Comparison of ENCODE assay signal across 8 cellular contexts in the genomic region with DNA sequence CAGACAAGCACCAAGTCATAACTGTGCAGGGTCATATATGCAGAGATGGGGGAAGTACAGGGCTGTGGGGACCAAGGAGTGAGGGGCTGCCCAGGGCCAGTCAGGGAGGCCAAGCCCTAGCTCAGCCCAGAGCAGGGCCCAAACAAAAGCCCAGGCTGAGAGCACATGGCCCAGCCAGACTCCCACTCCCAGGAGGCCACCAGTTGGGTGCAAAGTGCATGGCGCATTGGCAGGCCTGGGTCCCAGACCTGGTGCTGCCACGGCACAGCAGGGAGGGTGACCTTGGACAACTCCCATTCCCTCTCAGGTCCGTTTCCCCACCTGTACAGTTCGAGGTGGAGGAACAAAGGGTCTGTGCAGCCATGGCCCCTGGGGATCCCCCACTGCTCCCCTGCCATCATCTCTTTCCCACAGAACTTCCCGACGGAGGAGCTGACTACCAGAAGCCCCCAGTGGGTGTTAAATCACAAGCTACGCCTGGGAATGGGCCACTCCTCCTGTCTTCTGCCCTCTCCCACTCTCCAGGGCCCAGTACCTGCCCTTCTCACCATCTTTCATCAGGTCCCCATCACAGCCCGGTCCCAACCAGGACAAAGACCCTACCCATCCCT. TPM values are rescaled to one million over a fixed set of nuclear protein-coding genes. Genes with fewer than 3 reads are reported as not detected.
DNase-seq lines count a peak whose midpoint lies in the region; ATAC-seq and TF ChIP-seq lines count a peak whose summit lies in the region.

No MANE protein-coding gene starts in this region.

- no peaks in the 10 kb centered on the region; the same call in 1 of the 2 replicates for H3K36me3 ChIP-seq in RWPE2 (ENCODE audit: low read depth)

- POLR2A ChIA-PET in activated CD4-positive, alpha-beta T cell treated with anti-CD3 and anti-CD28 coated beads, Interleukin-2, amount 10 ng/mL, durations not matched to agents 7 days and 5 days (lab: Charles Lee), result no interaction called here

- H3K27me3 Mint-ChIP-seq in activated CD4-positive, alpha-beta T cell treated with anti-CD3 and anti-CD28 coated beads, Interleukin-2, amount 10 ng/mL, durations not matched to agents 7 days and 5 days, result peaks cover 2% of the 10 kb centered on the region
- H3K27me3 Mint-ChIP-seq in endothelial cell (ENCODE audit: unreplicated experiment), result peaks cover 5% of the 10 kb centered on the region
- no peaks in the 10 kb centered on the region for H3K27me3 Mint-ChIP-seq in nephron (ENCODE audit: low read depth)

- no peaks in the 10 kb centered on the region for H3K9me3 ChIP-seq in RWPE2 (ENCODE audit: severe bottlenecking)

- TF ChIP-seq CTCF in RWPE2 (IDR thresholded peaks at IDR 0.05; ENCODE audit: poor library complexity, severe bottlenecking) (no peak), endothelial cell (IDR thresholded peaks at IDR 0.05; ENCODE audit: unreplicated experiment) (no peak), nephron (IDR thresholded peaks at IDR 0.05; ENCODE audit: unreplicated experiment in 3 of 3) (no peak)

- H3K4me1 ChIP-seq in RWPE2 (ENCODE audit: insufficient read depth, poor library complexity, severe bottlenecking), result no peaks in the 10 kb centered on the region

- peak overlapping the region; percentile 95 for H3K27ac Mint-ChIP-seq in activated CD4-positive, alpha-beta T cell treated with anti-CD3 and anti-CD28 coated beads, Interleukin-2, amount 10 ng/mL, durations not matched to agents 7 days and 5 days
- H3K27ac Mint-ChIP-seq in endothelial cell (ENCODE audit: unreplicated experiment) (peak overlapping the region; percentile 89), nephron (peak overlapping the region; percentile 89 to 98 (median 96))

- no peaks in the 10 kb centered on the region for H3K36me3 Mint-ChIP-seq in activated CD4-positive, alpha-beta T cell treated with anti-CD3 and anti-CD28 coated beads, Interleukin-2, amount 10 ng/mL, durations not matched to agents 7 days and 5 days (ENCODE audit: low read depth)
- H3K36me3 Mint-ChIP-seq in endothelial cell (ENCODE audit: low read depth, unreplicated experiment), result peaks cover 3% of the 10 kb centered on the region
- H3K36me3 Mint-ChIP-seq in nephron (ENCODE audit: low read depth), result peaks cover 11% of the 10 kb centered on the region

- H3K4me3 Mint-ChIP-seq in activated CD4-positive, alpha-beta T cell treated with anti-CD3 and anti-CD28 coated beads, Interleukin-2, amount 10 ng/mL, durations not matched to agents 7 days and 5 days, result peak overlapping the region; percentile 94
- H3K4me3 Mint-ChIP-seq in endothelial cell (ENCODE audit: unreplicated experiment) (peak overlapping the region; percentile 98), nephron (peak overlapping the region; percentile 93 to 97 (median 96))

- no peaks in the 10 kb centered on the region for H3K27me3 ChIP-seq in RWPE2 (ENCODE audit: insufficient read depth, poor library complexity, severe bottlenecking)

- ATAC-seq in RWPE2 (ENCODE audit: low read depth) (peak; percentile 44), GM21528 (IDR thresholded peaks at IDR 0.05; ENCODE audit: low FRiP score, unreplicated experiment) (no peak)

- H3K4me3 ChIP-seq in RWPE2 (ENCODE audit: severe bottlenecking), result peak overlapping the region; percentile 82

- CTCF ChIA-PET in activated CD4-positive, alpha-beta T cell treated with anti-CD3 and anti-CD28 coated beads, Interleukin-2, amount 10 ng/mL, durations not matched to agents 7 days and 5 days (lab: Charles Lee), result interaction anchor here (1.1 kb wide), 1 partner anchor 10 kb away, joined by 5 read pairs; no protein-coding TSS in a partner anchor

- H3K27ac ChIP-seq in RWPE2 (ENCODE audit: poor library complexity, severe bottlenecking), result peak overlapping the region; percentile 40

- DNase-seq in activated CD4-positive, alpha-beta T cell treated with anti-CD3 and anti-CD28 coated beads, Interleukin-2, amount 10 ng/mL, durations not matched to agents 7 days and 5 days, result no peak
- no peak for DNase-seq in activated CD4-positive, alpha-beta T cell treated with anti-CD3 and anti-CD28 coated beads for 48 hours
- DNase-seq in RWPE2 (ENCODE audit: low spot score) (no peak), endothelial cell (ENCODE audit: low spot score) (peak; percentile 10), GDM1 (lab: John Stamatoyannopoulos, UW) (no peak), DMS114 treated with DMSO at 0.1 percent for 48 hours (lab: John Stamatoyannopoulos, UW; ENCODE audit: unreplicated experiment) (no peak)

- H3K4me1 Mint-ChIP-seq in activated CD4-positive, alpha-beta T cell treated with anti-CD3 and anti-CD28 coated beads, Interleukin-2, amount 10 ng/mL, durations not matched to agents 7 days and 5 days, result peaks cover 27% of the 10 kb centered on the region
- H3K4me1 Mint-ChIP-seq in endothelial cell (ENCODE audit: unreplicated experiment) (peaks cover 9% of the 10 kb centered on the region), nephron (no peaks in the 10 kb centered on the region)

- H3K9me3 Mint-ChIP-seq in activated CD4-positive, alpha-beta T cell treated with anti-CD3 and anti-CD28 coated beads, Interleukin-2, amount 10 ng/mL, durations not matched to agents 7 days and 5 days, result no peaks in the 10 kb centered on the region
- H3K9me3 Mint-ChIP-seq in endothelial cell (ENCODE audit: unreplicated experiment) (no peaks in the 10 kb centered on the region), nephron (no peaks in the 10 kb centered on the region)

RNA-seq across cellular contexts. Expression of gene NIPSNAP1, which starts 0.6 kb away (rescaled TPM):
- total RNA-seq in activated CD4-positive, alpha-beta T cell treated with anti-CD3 and anti-CD28 coated beads, Interleukin-2, amount 10 ng/mL, durations not matched to agents 7 days and 5 days, result 10 to 100 TPM; 38.7 to 38.9 TPM
- 78.0 TPM for total RNA-seq in endothelial cell (ENCODE audit: unreplicated experiment)

RNA-seq across cellular contexts. Expression of gene NF2, which starts 23.1 kb away (rescaled TPM):
- total RNA-seq in activated CD4-positive, alpha-beta T cell treated with anti-CD3 and anti-CD28 coated beads, Interleukin-2, amount 10 ng/mL, durations not matched to agents 7 days and 5 days, result 10 to 100 TPM; 56.7 to 57.2 TPM
- 44.3 TPM for total RNA-seq in endothelial cell (ENCODE audit: unreplicated experiment)

RNA-seq across cellular contexts. Expression of gene THOC5, which starts 26.7 kb away (rescaled TPM):
- 10 to 100 TPM; 48.6 to 61.5 TPM for total RNA-seq in activated CD4-positive, alpha-beta T cell treated with anti-CD3 and anti-CD28 coated beads, Interleukin-2, amount 10 ng/mL, durations not matched to agents 7 days and 5 days
- total RNA-seq in endothelial cell (ENCODE audit: unreplicated experiment), result 76.4 TPM
